1 cellular context compared by ENCODE assay signal in genomic region chr1:55428236-55428635, GRCh38.
TF ChIP-seq lines count a peak whose summit lies in the region.

No MANE protein-coding gene starts in this region.

TF ChIP-seq in HepG2, 621 proteins besides CTCF, POLR2A, EP300 and RAD21:
- TF ChIP-seq CHD2 (IDR thresholded peaks at IDR 0.05; ENCODE audit: low read depth, low read length): no peak
- TF ChIP-seq PHF20 (CRISPR knock-in tag; IDR thresholded peaks at IDR 0.05): no peak
- no peak for TF ChIP-seq EEA1 (CRISPR knock-in tag; IDR thresholded peaks at IDR 0.05; ENCODE audit: borderline replicate concordance)
- no peak for TF ChIP-seq CREB3 (CRISPR knock-in tag; IDR thresholded peaks at IDR 0.05)
- TF ChIP-seq CAMTA2 (CRISPR knock-in tag; IDR thresholded peaks at IDR 0.05; ENCODE audit: borderline replicate concordance): no peak
- no peak for TF ChIP-seq PHF21A (CRISPR knock-in tag; IDR thresholded peaks at IDR 0.05)
- no peak for TF ChIP-seq ZNF660 (CRISPR knock-in tag; IDR thresholded peaks at IDR 0.05; ENCODE audit: borderline replicate concordance, low read depth)
- TF ChIP-seq ZFP36 (IDR thresholded peaks at IDR 0.05; ENCODE audit: borderline replicate concordance, low read depth, low read length, partially characterized antibody): no peak
- no peak for TF ChIP-seq ZNF552 (CRISPR knock-in tag; IDR thresholded peaks at IDR 0.05; ENCODE audit: borderline replicate concordance)
- no peak for TF ChIP-seq ZNF274 (CRISPR knock-in tag; IDR thresholded peaks at IDR 0.05)
- no peak for TF ChIP-seq HCFC1 (IDR thresholded peaks at IDR 0.05; ENCODE audit: low read depth, low read length)
